6 cellular contexts compared by ENCODE assay signal in the genomic region with DNA sequence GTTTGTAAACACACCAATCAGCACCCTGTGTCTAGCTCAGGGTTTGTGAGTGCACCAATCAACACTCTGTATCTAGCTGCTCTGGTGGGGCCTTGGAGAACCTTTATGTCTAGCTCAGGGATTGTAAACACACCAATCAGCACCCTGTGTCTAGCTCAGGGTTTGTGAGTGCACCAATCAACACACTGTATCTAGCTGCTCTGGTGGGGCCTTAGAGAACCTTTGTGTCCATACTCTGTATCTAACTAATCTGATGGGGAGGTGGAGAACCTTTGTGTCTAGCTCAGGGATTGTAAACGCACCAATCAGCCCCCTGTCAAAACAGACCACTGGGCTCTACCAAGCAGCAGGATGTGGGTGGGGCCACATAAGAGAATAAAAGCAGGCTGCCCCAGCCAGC. TPM values are rescaled to one million over a fixed set of nuclear protein-coding genes. Genes with fewer than 3 reads are reported as not detected.
"Had no signal": no experiment of that assay in that cellular context is flagged by ENCODE, and none has a peak within 500 bp of the region (broad histone marks: within the 10 kb centered on the region; RNA-seq: fewer than 3 reads in every experiment).

No MANE protein-coding gene starts in this region.

RNA-seq across cellular contexts. Expression of a gene that starts 14.1 kb away (rescaled TPM):
- total RNA-seq: M059J, PC-3, Peyer's patch, Right ventricle myocardium superior, SJSA1 had no signal
- polyA plus RNA-seq: SK-N-SH had no signal
